Comparison of ENCODE assay signal across 15 cellular contexts in the genomic region with DNA sequence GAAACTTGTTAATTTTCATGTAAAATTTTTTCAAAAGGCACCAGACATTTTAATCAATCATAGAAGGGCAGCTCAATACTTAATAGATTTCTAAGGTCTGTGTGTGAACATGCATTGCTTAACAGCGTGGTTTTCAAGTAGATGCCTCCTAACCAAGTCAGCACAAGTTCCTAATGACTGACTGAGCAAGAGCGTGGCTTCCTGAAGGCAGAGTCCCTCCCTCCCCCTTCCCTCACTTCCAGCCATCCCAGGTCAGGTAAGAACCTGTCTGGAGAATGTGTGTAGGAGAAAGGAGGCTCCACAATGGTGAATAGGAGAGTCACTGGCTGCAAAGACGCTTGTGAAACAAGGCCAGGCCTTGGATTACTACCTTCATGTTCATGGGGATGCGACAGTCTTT. TPM values are rescaled to one million over a fixed set of nuclear protein-coding genes. Genes with fewer than 3 reads are reported as not detected.
DNase-seq lines count a peak whose midpoint lies in the region; ATAC-seq and TF ChIP-seq lines count a peak whose summit lies in the region.
"Had no signal": no experiment of that assay in that cellular context is flagged by ENCODE, and none has a peak within 500 bp of the region (broad histone marks: within the 10 kb centered on the region; RNA-seq: fewer than 3 reads in every experiment).

No MANE protein-coding gene starts in this region.

- no peak overlapping the region for H3K4me3 ChIP-seq in esophagus squamous epithelium
- H3K4me3 ChIP-seq: ascending aorta, HAP-1, mucosa of descending colon had no signal

- intact Hi-C loops in esophagus squamous epithelium (cut with DNase I), result no loop called here
- intact Hi-C loops in activated CD4-positive, alpha-beta T cell treated with anti-CD3 and anti-CD28 coated beads for 36 hours (cut with DNase I, micrococcal nuclease), result no loop called here

- H3K27me3 ChIP-seq in esophagus squamous epithelium, result no peaks in the 10 kb centered on the region
- H3K27me3 ChIP-seq: ascending aorta, BE2C had no signal

- peaks cover 0 to 47% (median 12%) of the 10 kb centered on the region in 3 donors for H3K4me1 ChIP-seq in esophagus squamous epithelium
- H3K4me1 ChIP-seq: ascending aorta, BE2C, HAP-1 had no signal

- no peak for TF ChIP-seq CTCF in esophagus squamous epithelium (IDR thresholded peaks at IDR 0.05)

- no peak overlapping the region for H3K4me3 Mint-ChIP-seq in activated CD4-positive, alpha-beta T cell treated with anti-CD3 and anti-CD28 coated beads for 36 hours
- H3K4me3 Mint-ChIP-seq: activated T-cell treated with anti-CD3 and anti-CD28 coated beads, Interleukin-2, amount 50 U/mL, for 72 hours had no signal

- H3K36me3 ChIP-seq in esophagus squamous epithelium, result no peaks in the 10 kb centered on the region
- H3K36me3 ChIP-seq: ascending aorta, BE2C, HAP-1 had no signal

- H3K4me1 Mint-ChIP-seq in activated CD4-positive, alpha-beta T cell treated with anti-CD3 and anti-CD28 coated beads for 36 hours, result no peaks in the 10 kb centered on the region

- CTCF ChIA-PET in activated CD4-positive, alpha-beta T cell treated with anti-CD3 and anti-CD28 coated beads for 36 hours (lab: Charles Lee), result interaction anchor here (0.6 kb wide), 1 partner anchor 1165 kb away, joined by 4 read pairs; no protein-coding TSS in a partner anchor

- no peak for ATAC-seq in GM21515 (IDR thresholded peaks at IDR 0.05; ENCODE audit: unreplicated experiment)
- ATAC-seq in HG03442 (IDR thresholded peaks at IDR 0.05; ENCODE audit: unreplicated experiment), result no peak
- no peak for ATAC-seq in activated CD4-positive, alpha-beta T cell treated with anti-CD3 and anti-CD28 coated beads for 36 hours
- ATAC-seq: activated T-cell treated with anti-CD3 and anti-CD28 coated beads, Interleukin-2, amount 50 U/mL, for 72 hours; mucosa of descending colon had no signal

- POLR2A ChIA-PET in activated CD4-positive, alpha-beta T cell treated with anti-CD3 and anti-CD28 coated beads for 36 hours (lab: Charles Lee), result no interaction called here

- peaks cover 2% of the 10 kb centered on the region for H3K27me3 Mint-ChIP-seq in activated CD4-positive, alpha-beta T cell treated with anti-CD3 and anti-CD28 coated beads for 36 hours

- H3K9me3 Mint-ChIP-seq in activated CD4-positive, alpha-beta T cell treated with anti-CD3 and anti-CD28 coated beads for 36 hours (ENCODE audit: low read depth), result no peaks in the 10 kb centered on the region
- H3K9me3 Mint-ChIP-seq: activated T-cell treated with anti-CD3 and anti-CD28 coated beads, Interleukin-2, amount 50 U/mL, for 72 hours had no signal

- no peak overlapping the region for H3K27ac Mint-ChIP-seq in activated CD4-positive, alpha-beta T cell treated with anti-CD3 and anti-CD28 coated beads for 36 hours
- H3K27ac Mint-ChIP-seq: activated T-cell treated with anti-CD3 and anti-CD28 coated beads, Interleukin-2, amount 50 U/mL, for 72 hours had no signal

- no peaks in the 10 kb centered on the region for H3K9me3 ChIP-seq in esophagus squamous epithelium
- H3K9me3 ChIP-seq: ascending aorta, BE2C, HAP-1, mucosa of descending colon had no signal

- 45 to 49% methylated on average over 2 to 4 of the region's 4 CpGs for WGBS in esophagus squamous epithelium, 2 donors

- H3K36me3 Mint-ChIP-seq in activated CD4-positive, alpha-beta T cell treated with anti-CD3 and anti-CD28 coated beads for 36 hours (ENCODE audit: low read depth), result no peaks in the 10 kb centered on the region

- TF ChIP-seq POLR2A in esophagus squamous epithelium (IDR thresholded peaks at IDR 0.05), result no peak

- DNase-seq in GM04504 (ENCODE audit: low read depth) (peak; percentile 23), SKM-1 (lab: John Stamatoyannopoulos, UW; ENCODE audit: unreplicated experiment) (peak; percentile 27), esophagus squamous epithelium (lab: John Stamatoyannopoulos, UW) (no peak), renal cortical epithelial cell (ENCODE audit: low read depth) (peak; percentile 94), NCI-H1048 (lab: John Stamatoyannopoulos, UW) (no peak)
- no peak for DNase-seq in activated CD4-positive, alpha-beta T cell treated with anti-CD3 and anti-CD28 coated beads for 36 hours
- DNase-seq: activated CD4-positive, alpha-beta T cell treated with anti-CD3 and anti-CD28 coated beads for 1 hour; activated T-cell treated with anti-CD3 and anti-CD28 coated beads, Interleukin-2, amount 50 U/mL, for 72 hours; BE2C; mucosa of descending colon; NCI-H2081 treated with DMSO at 0.1 percent for 48 hours had no signal

- peak overlapping the region; percentile 63 to 82 (median 78) for H3K27ac ChIP-seq in esophagus squamous epithelium
- H3K27ac ChIP-seq: ascending aorta had no signal

RNA-seq across cellular contexts. Expression of gene DAPL1, which starts 33.5 kb away (rescaled TPM):
- total RNA-seq in esophagus squamous epithelium (100 to 1,000 TPM in 3 of 4 donors, 10 to 100 TPM in 1; 79.3 to 220 (median 186) TPM), renal cortical epithelial cell (2.0 TPM in 1 of 2 replicates, not detected in the other)
- not detected for total RNA-seq in activated CD4-positive, alpha-beta T cell treated with anti-CD3 and anti-CD28 coated beads for 36 hours
- total RNA-seq: activated T-cell treated with anti-CD3 and anti-CD28 coated beads, Interleukin-2, amount 50 U/mL, for 72 hours; ascending aorta had no signal

Comparison
In these comparisons a context has a peak if more than half of its experiments do, and no peak if none do; other contexts are left out.
1. DNase-seq: peak in GM04504 (single experiment), SKM-1 (single experiment) and renal cortical epithelial cell (single experiment); none in esophagus squamous epithelium (single experiment), NCI-H1048 (single experiment) and activated CD4-positive, alpha-beta T cell treated with anti-CD3 and anti-CD28 coated beads for 36 hours (single experiment).
2. RNA of gene DAPL1, which starts 33.5 kb away (total RNA-seq): 79.3 to 220 TPM in esophagus squamous epithelium; 2.0 TPM in renal cortical epithelial cell and not detected in activated CD4-positive, alpha-beta T cell treated with anti-CD3 and anti-CD28 coated beads for 36 hours; every median in the first group is over 10 times any median in the second.